ENCODE assay signal across 21 cellular contexts in the genomic region with DNA sequence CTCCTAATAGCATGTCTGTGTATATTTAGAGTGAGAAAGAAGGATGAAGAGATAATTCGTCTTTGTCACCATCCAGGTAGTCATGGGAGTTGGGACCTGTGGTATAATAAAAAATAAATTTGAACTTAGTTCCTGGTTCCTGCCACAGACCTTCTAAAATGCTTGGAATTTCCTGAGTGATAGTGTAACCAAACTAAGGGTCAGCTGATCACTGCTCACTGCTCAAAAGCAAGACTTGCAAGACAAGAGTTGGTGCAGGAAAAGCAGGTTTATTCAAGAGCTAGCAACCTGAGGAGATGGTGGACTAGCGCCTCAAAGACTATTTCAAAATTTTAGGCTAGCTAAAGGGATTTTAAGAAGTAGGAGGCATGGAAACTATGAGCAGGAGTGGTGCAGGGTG. TPM values are rescaled to one million over a fixed set of nuclear protein-coding genes. Genes with fewer than 3 reads are reported as not detected.
A peak's percentile ranks its signal among the peaks of the same experiment; 100 is the strongest.
DNase-seq lines count a peak whose midpoint lies in the region; ATAC-seq and TF ChIP-seq lines count a peak whose summit lies in the region.
"Had no signal": no experiment of that assay in that cellular context is flagged by ENCODE, and none has a peak within 500 bp of the region (broad histone marks: within the 10 kb centered on the region; RNA-seq: fewer than 3 reads in every experiment).

No MANE protein-coding gene starts in this region.

- DNase-seq in Caco-2 = peak; percentile 56 to 71
- peak; percentile 21 for DNase-seq in LNCaP clone FGC (ENCODE audit: low read depth)
- DNase-seq in epithelial cell of prostate (ENCODE audit: low read depth, low spot score) = peak; percentile 72
- DNase-seq in mucosa of gallbladder (ENCODE audit: low spot score) = peak; percentile 73
- DNase-seq in NCI-H128 (lab: John Stamatoyannopoulos, UW; ENCODE audit: unreplicated experiment) = no peak
- no peak for DNase-seq in GM19240 (ENCODE audit: insufficient read length, low spot score)
- no peak for DNase-seq in NAMALWA (ENCODE audit: low spot score)
- DNase-seq: activated CD4-positive, alpha-beta T cell treated with anti-CD3 and anti-CD28 coated beads, Interleukin-2, amount 10 ng/mL, durations not matched to agents 24 days and 14 days; activated T-cell treated with anti-CD3 and anti-CD28 coated beads for 4 hours; caudate nucleus; HFFc6; islet precursor cell; NCI-H1417; NCI-H226; NK-92 treated with Interleukin-12 subunit alpha and Interleukin-12 subunit beta, amount 100 ng/mL, for 24 hours; Right ventricle myocardium superior; stimulated activated naive CD4-positive, alpha-beta T cell had no signal

- intact Hi-C loops in Caco-2 (cut with micrococcal nuclease; ENCODE audit: unreplicated experiment) = loop anchor here (2.0 kb wide), 1 partner anchor 13 kb away; no protein-coding TSS in a partner anchor

- H3K4me3 Mint-ChIP-seq in Caco-2 (ENCODE audit: unreplicated experiment) = peak overlapping the region; percentile 4
- H3K4me3 Mint-ChIP-seq: activated CD4-positive, alpha-beta T cell treated with anti-CD3 and anti-CD28 coated beads, Interleukin-2, amount 10 ng/mL, durations not matched to agents 24 days and 14 days; activated naive CD4-positive, alpha-beta T cell treated with anti-CD3 and anti-CD28 coated beads, Interleukin-2, amount 50 U/mL, for 24 hours; HFFc6 had no signal

- CTCF ChIA-PET in Caco-2 (lab: Charles Lee) = no interaction called here

- no peaks in the 10 kb centered on the region for H3K9me3 Mint-ChIP-seq in Caco-2 (ENCODE audit: unreplicated experiment)
- H3K9me3 Mint-ChIP-seq: activated CD4-positive, alpha-beta T cell treated with anti-CD3 and anti-CD28 coated beads, Interleukin-2, amount 10 ng/mL, durations not matched to agents 24 days and 14 days; activated naive CD4-positive, alpha-beta T cell treated with anti-CD3 and anti-CD28 coated beads, Interleukin-2, amount 50 U/mL, for 24 hours; HFFc6 had no signal

- no peak overlapping the region for H3K4me3 ChIP-seq in Caco-2 (ENCODE audit: low read depth, low read length)
- no peak overlapping the region for H3K4me3 ChIP-seq in LNCaP clone FGC (ENCODE audit: low read depth, low read length)

- H3K27me3 ChIP-seq in Caco-2 (replicated peaks; ENCODE audit: control insufficient read depth, insufficient read depth, low read length) = no peaks in the 10 kb centered on the region

- H3K27me3 Mint-ChIP-seq in Caco-2 (ENCODE audit: insufficient read depth, unreplicated experiment) = no peaks in the 10 kb centered on the region
- H3K27me3 Mint-ChIP-seq: activated CD4-positive, alpha-beta T cell treated with anti-CD3 and anti-CD28 coated beads, Interleukin-2, amount 10 ng/mL, durations not matched to agents 24 days and 14 days; activated naive CD4-positive, alpha-beta T cell treated with anti-CD3 and anti-CD28 coated beads, Interleukin-2, amount 50 U/mL, for 24 hours had no signal

- TF ChIP-seq CTCF in Caco-2 (IDR thresholded peaks at IDR 0.05; ENCODE audit: insufficient read depth in 1 of 2, low read depth in 1 of 2, low read length in 1 of 2, severe bottlenecking in 1 of 2, unreplicated experiment in 1 of 2) = no peak
- TF ChIP-seq CTCF in LNCaP clone FGC (IDR thresholded peaks at IDR 0.05; ENCODE audit: control insufficient read depth, extremely low read depth, insufficient read depth) = no peak

- POLR2A ChIA-PET in Caco-2 (lab: Charles Lee) = no interaction called here

- peaks cover 5% of the 10 kb centered on the region for H3K36me3 Mint-ChIP-seq in Caco-2 (ENCODE audit: insufficient read depth, unreplicated experiment)
- H3K36me3 Mint-ChIP-seq: activated naive CD4-positive, alpha-beta T cell treated with anti-CD3 and anti-CD28 coated beads, Interleukin-2, amount 50 U/mL, for 24 hours had no signal

- peak overlapping the region; percentile 73 for H3K27ac ChIP-seq in epithelial cell of prostate

- no peak for ATAC-seq in HG02840 (IDR thresholded peaks at IDR 0.05; ENCODE audit: low FRiP score, unreplicated experiment)

- peak overlapping the region; percentile 8 for H3K27ac Mint-ChIP-seq in Caco-2 (ENCODE audit: unreplicated experiment)
- H3K27ac Mint-ChIP-seq: activated CD4-positive, alpha-beta T cell treated with anti-CD3 and anti-CD28 coated beads, Interleukin-2, amount 10 ng/mL, durations not matched to agents 24 days and 14 days; activated naive CD4-positive, alpha-beta T cell treated with anti-CD3 and anti-CD28 coated beads, Interleukin-2, amount 50 U/mL, for 24 hours; HFFc6 had no signal

- no peaks in the 10 kb centered on the region for H3K36me3 ChIP-seq in Caco-2 (ENCODE audit: control insufficient read depth, insufficient read depth, low read length)

- peaks cover 13% of the 10 kb centered on the region for H3K4me1 ChIP-seq in Caco-2

- no TSS peak for BruUV-seq in Caco-2 (replicated peaks; lab: Mats Ljungman, UMichigan)

- H3K9me3 ChIP-seq in Caco-2 = peaks cover 13% of the 10 kb centered on the region; the same call in 1 of the 2 replicates

- H3K4me1 Mint-ChIP-seq in Caco-2 (ENCODE audit: low read depth, unreplicated experiment) = no peaks in the 10 kb centered on the region
- H3K4me1 Mint-ChIP-seq: activated CD4-positive, alpha-beta T cell treated with anti-CD3 and anti-CD28 coated beads, Interleukin-2, amount 10 ng/mL, durations not matched to agents 24 days and 14 days; activated naive CD4-positive, alpha-beta T cell treated with anti-CD3 and anti-CD28 coated beads, Interleukin-2, amount 50 U/mL, for 24 hours had no signal

RNA-seq across cellular contexts. Expression of a gene that starts 19.1 kb away (rescaled TPM):
- total RNA-seq in Caco-2 (2022) (23.6 and 24.7 TPM in 2 replicates), mucosa of gallbladder (110 TPM)
- total RNA-seq: activated CD4-positive, alpha-beta T cell treated with anti-CD3 and anti-CD28 coated beads, Interleukin-2, amount 10 ng/mL, durations not matched to agents 24 days and 14 days had no signal

RNA-seq across cellular contexts. Expression of a gene that starts 23.3 kb away (rescaled TPM):
- 8.8 and 9.2 TPM in 2 replicates for total RNA-seq in Caco-2 (2022)
- total RNA-seq in mucosa of gallbladder = 135 TPM

RNA-seq across cellular contexts. Expression of a gene that starts 38.1 kb away (rescaled TPM):
- total RNA-seq in Caco-2 (2022) (not detected in 2 replicates), mucosa of gallbladder (not detected)
- total RNA-seq: activated CD4-positive, alpha-beta T cell treated with anti-CD3 and anti-CD28 coated beads, Interleukin-2, amount 10 ng/mL, durations not matched to agents 24 days and 14 days; HFFc6; osteoblast; Right ventricle myocardium superior; T-helper 2 cell treated with Interferon-gamma antibody and Interleukin-4, amounts not matched to agents 100 ng/mL and 5 ng/mL, for 36 hours had no signal

Comparison
In these comparisons a context has a peak if more than half of its experiments do, and no peak if none do; other contexts are left out.
1. DNase-seq: peak in Caco-2 (2 of 2), LNCaP clone FGC (single experiment), epithelial cell of prostate (single experiment) and mucosa of gallbladder (single experiment); none in NCI-H128 (single experiment), GM19240 (single experiment) and NAMALWA (single experiment).
2. RNA of a gene that starts 23.3 kb away (total RNA-seq): 135 TPM in mucosa of gallbladder (single experiment); 8.8 to 9.2 TPM in Caco-2; every median in the first group is over 10 times any median in the second.